23 cellular contexts compared by ENCODE assay signal in genomic region chr15:56991017-56991416, GRCh38.
"Had no signal": no experiment of that assay in that cellular context is flagged by ENCODE, and none has a peak within 500 bp of the region (broad histone marks: within the 10 kb centered on the region; RNA-seq: fewer than 3 reads in every experiment).

No MANE protein-coding gene starts in this region.

- DNase-seq: dermis blood vessel endothelial cell; dorsolateral prefrontal cortex; effector CD4-positive, alpha-beta T cell; effector memory CD4-positive, alpha-beta T cell; foreskin keratinocyte; heart right ventricle; hippocampal formation; left cardiac atrium; left ventricle myocardium superior; lower lobe of right lung; mesenchymal stem cell; mucosa of descending colon; naive B cell had no signal

- H3K27ac Mint-ChIP-seq: mesothelial cell of epicardium had no signal

- H3K27me3 ChIP-seq: dorsolateral prefrontal cortex, esophagus muscularis mucosa, foreskin keratinocyte, gastroesophageal sphincter, heart right ventricle had no signal

- H3K4me1 ChIP-seq: foreskin keratinocyte had no signal

- H3K36me3 ChIP-seq: lower lobe of right lung had no signal

- H3K27me3 Mint-ChIP-seq: naive B cell had no signal

- H3K9me3 Mint-ChIP-seq: naive B cell had no signal

- H3K27ac ChIP-seq: coronary artery, esophagus muscularis mucosa, foreskin keratinocyte, gastroesophageal sphincter, heart right ventricle, lower lobe of right lung had no signal

- H3K4me3 ChIP-seq: coronary artery, dorsolateral prefrontal cortex, esophagus muscularis mucosa, gastroesophageal sphincter, heart right ventricle, lower lobe of right lung, mucosa of descending colon had no signal

- ATAC-seq: foreskin keratinocyte, gastroesophageal sphincter, heart right ventricle, left cardiac atrium, left lobe of liver, left ventricle myocardium superior, lower lobe of right lung, mucosa of descending colon had no signal

- H3K9me3 ChIP-seq: esophagus muscularis mucosa, gastroesophageal sphincter, heart right ventricle, lower lobe of right lung, mucosa of descending colon had no signal

- H3K4me3 Mint-ChIP-seq: mesothelial cell of epicardium, naive B cell had no signal

- FAIRE-seq: colon, endothelial cell of umbilical vein, frontal cortex, islet of Langerhans, keratinocyte had no signal
